15 cellular contexts compared by ENCODE assay signal in genomic region chr6:118122801-118123200, GRCh38.
"Had no signal": no experiment of that assay in that cellular context is flagged by ENCODE, and none has a peak within 500 bp of the region (broad histone marks: within the 10 kb centered on the region; RNA-seq: fewer than 3 reads in every experiment).

No MANE protein-coding gene starts in this region.

- H3K27me3 ChIP-seq: esophagus squamous epithelium, stomach, testis, upper lobe of left lung had no signal

- H3K36me3 Mint-ChIP-seq: activated naive CD8-positive, alpha-beta T cell treated with anti-CD3 and anti-CD28 coated beads for 36 hours; immature natural killer cell; natural killer cell treated with Interleukin-12 subunit alpha and Interleukin-12 subunit beta and Interleukin-15 and Interleukin-18, amount 100 ng/mL, for 72 hours had no signal

- H3K27ac ChIP-seq: esophagus squamous epithelium, stomach, testis, upper lobe of left lung had no signal

- H3K4me1 ChIP-seq: esophagus squamous epithelium, testis, upper lobe of left lung had no signal

- H3K4me1 Mint-ChIP-seq: immature natural killer cell had no signal

- H3K9me3 ChIP-seq: esophagus squamous epithelium, testis, upper lobe of left lung had no signal

- H3K9me3 Mint-ChIP-seq: activated CD4-positive, alpha-beta T cell treated with anti-CD3 and anti-CD28 coated beads, Interleukin-2, amount 10 ng/mL, durations not matched to agents 7 days and 5 days; immature natural killer cell; natural killer cell treated with Interleukin-12 subunit alpha and Interleukin-12 subunit beta and Interleukin-15 and Interleukin-18, amount 100 ng/mL, for 72 hours had no signal

- DNase-seq: activated CD4-positive, alpha-beta T cell treated with anti-CD3 and anti-CD28 coated beads, Interleukin-2, amount 10 ng/mL, durations not matched to agents 7 days and 5 days; activated CD4-positive, CD25-positive, alpha-beta regulatory T cell; activated CD8-positive, alpha-beta memory T cell treated with anti-CD3 and anti-CD28 coated beads for 24 hours; activated naive CD8-positive, alpha-beta T cell treated with anti-CD3 and anti-CD28 coated beads for 36 hours; cerebellar nuclear complex; effector CD8-positive, alpha-beta T cell; esophagus squamous epithelium; glutamatergic neuron; immature natural killer cell; stimulated activated CD4-positive, alpha-beta T cell treated with anti-CD3 and anti-CD28 coated beads, Interleukin-1b, Interleukin-23, amount 100 ng/mL, for 48 hours; stomach; testis; upper lobe of left lung had no signal

- FAIRE-seq: endothelial cell of umbilical vein had no signal

- ATAC-seq: natural killer cell treated with Interleukin-12 subunit alpha and Interleukin-12 subunit beta and Interleukin-15 and Interleukin-18, amount 100 ng/mL, for 72 hours had no signal

- H3K27me3 Mint-ChIP-seq: activated CD4-positive, alpha-beta T cell treated with anti-CD3 and anti-CD28 coated beads, Interleukin-2, amount 10 ng/mL, durations not matched to agents 7 days and 5 days; natural killer cell treated with Interleukin-12 subunit alpha and Interleukin-12 subunit beta and Interleukin-15 and Interleukin-18, amount 100 ng/mL, for 72 hours had no signal

- H3K4me3 Mint-ChIP-seq: activated CD4-positive, alpha-beta T cell treated with anti-CD3 and anti-CD28 coated beads, Interleukin-2, amount 10 ng/mL, durations not matched to agents 7 days and 5 days; activated naive CD8-positive, alpha-beta T cell treated with anti-CD3 and anti-CD28 coated beads for 36 hours; immature natural killer cell; natural killer cell treated with Interleukin-12 subunit alpha and Interleukin-12 subunit beta and Interleukin-15 and Interleukin-18, amount 100 ng/mL, for 72 hours had no signal

- H3K4me3 ChIP-seq: esophagus squamous epithelium, stomach, testis, upper lobe of left lung had no signal

- H3K36me3 ChIP-seq: esophagus squamous epithelium, stomach, upper lobe of left lung had no signal

- H3K27ac Mint-ChIP-seq: activated CD4-positive, alpha-beta T cell treated with anti-CD3 and anti-CD28 coated beads, Interleukin-2, amount 10 ng/mL, durations not matched to agents 7 days and 5 days; activated naive CD8-positive, alpha-beta T cell treated with anti-CD3 and anti-CD28 coated beads for 36 hours; immature natural killer cell; natural killer cell treated with Interleukin-12 subunit alpha and Interleukin-12 subunit beta and Interleukin-15 and Interleukin-18, amount 100 ng/mL, for 72 hours had no signal
